1 cellular context compared by ENCODE assay signal in the genomic region with DNA sequence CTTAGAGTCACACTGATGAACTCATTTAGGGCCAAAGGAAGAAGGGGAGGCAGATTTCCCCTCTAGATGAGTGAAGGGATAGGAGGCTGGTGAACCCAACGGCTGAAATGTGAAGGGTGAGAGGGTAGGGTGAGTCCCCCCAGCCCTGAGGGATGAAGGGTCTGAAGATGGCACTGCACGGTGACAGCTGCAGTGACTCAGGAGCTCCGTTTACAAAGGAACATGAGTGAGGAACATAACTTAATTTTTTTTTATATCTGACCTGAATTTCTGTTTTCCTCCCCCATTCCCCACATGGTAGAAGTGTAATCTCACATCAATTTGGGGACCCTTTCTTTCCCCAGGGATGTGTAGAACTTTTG.
TF ChIP-seq lines count a peak whose summit lies in the region.

No MANE protein-coding gene starts in this region.

TF ChIP-seq in IMR-90, 13 proteins besides CTCF, POLR2A, EP300 and RAD21:
- TF ChIP-seq BHLHE40 (IDR thresholded peaks at IDR 0.05; ENCODE audit: low read depth, low read length), result no peak
- no peak for TF ChIP-seq RCOR1 (IDR thresholded peaks at IDR 0.05; ENCODE audit: insufficient replicate concordance, low read length)
- no peak for TF ChIP-seq MAFK (IDR thresholded peaks at IDR 0.05; ENCODE audit: low read depth, low read length)
- TF ChIP-seq RFX5 (IDR thresholded peaks at IDR 0.05; ENCODE audit: low read depth, low read length), result no peak
- TF ChIP-seq SMC3 (IDR thresholded peaks at IDR 0.05; ENCODE audit: low read depth, low read length), result no peak
- TF ChIP-seq, protein P1, sequence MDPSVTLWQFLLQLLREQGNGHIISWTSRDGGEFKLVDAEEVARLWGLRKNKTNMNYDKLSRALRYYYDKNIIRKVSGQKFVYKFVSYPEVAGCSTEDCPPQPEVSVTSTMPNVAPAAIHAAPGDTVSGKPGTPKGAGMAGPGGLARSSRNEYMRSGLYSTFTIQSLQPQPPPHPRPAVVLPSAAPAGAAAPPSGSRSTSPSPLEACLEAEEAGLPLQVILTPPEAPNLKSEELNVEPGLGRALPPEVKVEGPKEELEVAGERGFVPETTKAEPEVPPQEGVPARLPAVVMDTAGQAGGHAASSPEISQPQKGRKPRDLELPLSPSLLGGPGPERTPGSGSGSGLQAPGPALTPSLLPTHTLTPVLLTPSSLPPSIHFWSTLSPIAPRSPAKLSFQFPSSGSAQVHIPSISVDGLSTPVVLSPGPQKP (IDR thresholded peaks at IDR 0.05; ENCODE audit: borderline replicate concordance, low read depth, low read length), result no peak
- TF ChIP-seq, protein P2, sequence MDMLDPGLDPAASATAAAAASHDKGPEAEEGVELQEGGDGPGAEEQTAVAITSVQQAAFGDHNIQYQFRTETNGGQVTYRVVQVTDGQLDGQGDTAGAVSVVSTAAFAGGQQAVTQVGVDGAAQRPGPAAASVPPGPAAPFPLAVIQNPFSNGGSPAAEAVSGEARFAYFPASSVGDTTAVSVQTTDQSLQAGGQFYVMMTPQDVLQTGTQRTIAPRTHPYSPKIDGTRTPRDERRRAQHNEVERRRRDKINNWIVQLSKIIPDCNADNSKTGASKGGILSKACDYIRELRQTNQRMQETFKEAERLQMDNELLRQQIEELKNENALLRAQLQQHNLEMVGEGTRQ (IDR thresholded peaks at IDR 0.05; ENCODE audit: low read depth, low read length), result no peak
- no peak for TF ChIP-seq MXI1 (IDR thresholded peaks at IDR 0.05; ENCODE audit: borderline replicate concordance, low read depth, low read length)
- no peak for TF ChIP-seq NFE2L2 (IDR thresholded peaks at IDR 0.05; ENCODE audit: low read depth, low read length)
